ENCODE assay signal across 1 cellular context in genomic region chr1:153623091-153623490, GRCh38.
TF ChIP-seq lines count a peak whose summit lies in the region.

No MANE protein-coding gene starts in this region.

TF ChIP-seq in GM12878, 131 proteins besides CTCF, POLR2A, EP300 and RAD21:
- TF ChIP-seq SP1 (IDR thresholded peaks at IDR 0.05; ENCODE audit: low read depth, low read length) (no peak), ETV6 (conservative IDR thresholded peaks at IDR 0.05 in 1 of 2, IDR thresholded peaks at IDR 0.05 in 1 of 2; ENCODE audit: borderline replicate concordance in 1 of 2, low read depth in 1 of 2) (no peak), ZSCAN29 (IDR thresholded peaks at IDR 0.05) (no peak), YBX1 (IDR thresholded peaks at IDR 0.05) (no peak), POU2F2 (IDR thresholded peaks at IDR 0.05; ENCODE audit: borderline replicate concordance, low read depth, low read length) (no peak), HCFC1 (IDR thresholded peaks at IDR 0.05; ENCODE audit: low read length) (no peak), FOS (IDR thresholded peaks at IDR 0.05; ENCODE audit: borderline replicate concordance, extremely low read depth, insufficient read length) (no peak), CHD4 (IDR thresholded peaks at IDR 0.05) (no peak), CHD1 (IDR thresholded peaks at IDR 0.05; ENCODE audit: low read depth, low read length) (no peak), PRDM15 (CRISPR knock-in tag; IDR thresholded peaks at IDR 0.05) (no peak), MEF2B (IDR thresholded peaks at IDR 0.05; ENCODE audit: partially characterized antibody, poor library complexity, severe bottlenecking) (no peak), ATF2 (IDR thresholded peaks at IDR 0.05; ENCODE audit: low read length) (no peak), MEF2A (IDR thresholded peaks at IDR 0.05; ENCODE audit: insufficient read depth, low read depth, low read length) (no peak), BHLHE40 (IDR thresholded peaks at IDR 0.05; ENCODE audit: borderline replicate concordance in 1 of 2, low read depth in 2 of 2, low read length in 1 of 2) (no peak), MYC (IDR thresholded peaks at IDR 0.05; ENCODE audit: insufficient read depth, insufficient read length, insufficient replicate concordance, low read length, severe bottlenecking) (no peak), ZNF217 (IDR thresholded peaks at IDR 0.05) (no peak), BCL11A (IDR thresholded peaks at IDR 0.05; ENCODE audit: low read depth, low read length) (no peak), LARP7 (IDR thresholded peaks at IDR 0.05) (no peak), STAT1 (conservative IDR thresholded peaks at IDR 0.05) (no peak)
TF ChIP-seq in GM12878: peak in this region for 0.
